ENCODE assay signal across 1 cellular context in the genomic region with DNA sequence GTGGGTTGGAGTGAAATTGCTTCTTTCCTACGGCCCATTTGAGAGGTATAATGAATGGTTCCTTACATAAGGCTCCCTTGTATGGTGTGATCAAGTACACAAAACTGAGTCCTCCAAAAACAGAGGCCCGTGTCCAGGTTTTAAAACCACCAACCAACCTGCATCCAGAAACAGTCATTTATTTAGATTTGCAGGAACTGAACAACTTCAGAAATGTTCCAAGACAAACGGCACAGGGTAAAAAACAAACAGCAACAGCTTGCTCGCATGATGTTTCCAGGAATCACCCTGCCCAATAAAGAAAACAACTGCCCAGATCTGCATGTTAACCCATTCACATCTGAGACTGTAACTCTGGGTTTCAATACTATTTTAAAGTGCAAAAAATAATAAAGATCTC.
TF ChIP-seq lines count a peak whose summit lies in the region.

No MANE protein-coding gene starts in this region.

TF ChIP-seq in endothelial cell of umbilical vein, 7 proteins besides CTCF, POLR2A, EP300 and RAD21:
- TF ChIP-seq FOS (IDR thresholded peaks at IDR 0.05; ENCODE audit: borderline replicate concordance, insufficient read depth, low read length) (no peak), JUN (IDR thresholded peaks at IDR 0.05; ENCODE audit: borderline replicate concordance, insufficient read depth, insufficient read length, low read depth) (no peak), POLR2AphosphoS5 (IDR thresholded peaks at IDR 0.05; ENCODE audit: insufficient read depth, low read depth, low read length) (no peak)
- TF ChIP-seq, protein P1, sequence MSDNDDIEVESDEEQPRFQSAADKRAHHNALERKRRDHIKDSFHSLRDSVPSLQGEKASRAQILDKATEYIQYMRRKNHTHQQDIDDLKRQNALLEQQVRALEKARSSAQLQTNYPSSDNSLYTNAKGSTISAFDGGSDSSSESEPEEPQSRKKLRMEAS (IDR thresholded peaks at IDR 0.05; ENCODE audit: insufficient read depth, insufficient read length) = no peak
